In the genomic region with DNA sequence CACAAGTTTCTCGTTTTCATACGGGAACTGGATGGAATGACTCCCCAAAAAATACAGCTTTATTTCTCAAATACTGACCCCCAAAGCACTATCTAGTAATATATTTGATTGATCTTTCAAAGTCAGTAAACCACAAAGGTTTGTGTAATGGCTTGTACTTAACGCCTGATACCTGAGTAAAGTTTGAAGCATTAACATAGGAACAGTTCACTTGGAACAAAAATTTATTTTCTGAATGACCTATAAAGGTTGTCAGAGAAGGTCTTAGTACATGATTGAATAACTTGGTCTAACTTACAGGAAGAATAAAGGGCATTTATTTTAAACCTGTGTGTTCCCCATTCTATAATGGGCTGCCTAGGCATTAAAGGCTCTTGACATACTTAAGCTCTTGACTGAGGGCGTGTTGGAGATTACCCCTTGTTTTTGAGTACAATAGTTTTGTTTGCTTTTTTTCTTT, we compare ENCODE assay signal across 8 cellular contexts. TPM values are rescaled to one million over a fixed set of nuclear protein-coding genes. Genes with fewer than 3 reads are reported as not detected.
DNase-seq lines count a peak whose midpoint lies in the region; ATAC-seq, FAIRE-seq and TF ChIP-seq lines count a peak whose summit lies in the region.

No MANE protein-coding gene starts in this region.

- H3K9ac ChIP-seq in Loucy (ENCODE audit: low read depth, low read length, poor library complexity, severe bottlenecking), result peak overlapping the region; percentile 77

- 6% methylated on average over 4 of the region's 4 CpGs for WGBS in A549 (ENCODE audit: missing lambda C conversion rate)

- H3K4me2 ChIP-seq in A549 (peak overlapping the region; percentile 72), Loucy (ENCODE audit: low read depth, low read length, poor library complexity, severe bottlenecking) (peak overlapping the region; percentile 90)

- no peak for DNase-seq in A549 (ENCODE audit: low read depth in 1 of 2, low spot score in 1 of 2)
- DNase-seq in caudate nucleus (lab: John Stamatoyannopoulos, UW), result no peak
- DNase-seq in islet precursor cell, result no peak
- DNase-seq in G401 (ENCODE audit: low spot score), result no peak
- DNase-seq in NCI-H2227 treated with DMSO at 0.1 percent for 48 hours (lab: John Stamatoyannopoulos, UW), result no peak

- H3K9me3 ChIP-seq in A549 (no peaks in the 10 kb centered on the region), Loucy (ENCODE audit: insufficient read depth, low read depth, low read length) (no peaks in the 10 kb centered on the region), mononuclear cell (ENCODE audit: low read depth, low read length) (no peaks in the 10 kb centered on the region)

- POLR2A ChIA-PET in A549 (lab: Yijun Ruan, JAX), result interaction anchor here (0.7 to 1.2 kb wide), 2 partner anchors 14 to 109 kb away, joined by 3 to 6 read pairs; no protein-coding TSS in a partner anchor

- H3K36me3 ChIP-seq in Loucy (ENCODE audit: insufficient read depth, low read length), result no peaks in the 10 kb centered on the region

- H3K4me3 ChIP-seq in A549, result peak overlapping the region; percentile 79
- peak overlapping the region; percentile 76 for H3K4me3 ChIP-seq in Loucy (ENCODE audit: low read length, poor library complexity, severe bottlenecking)
- peak overlapping the region; percentile 53 for H3K4me3 ChIP-seq in mononuclear cell (ENCODE audit: low read length)

- in situ Hi-C loops in G401 (cut with HindIII; ENCODE audit: low sequenced_read_pairs), result no loop called here

- no peaks in the 10 kb centered on the region for H3K9me2 ChIP-seq in Loucy (replicated peaks; ENCODE audit: low read depth, low read length)

- CTCF ChIA-PET in A549 (lab: Yijun Ruan, JAX), result interaction anchor here (1.5 kb wide), 1 partner anchor 542 kb away, joined by 3 read pairs; no protein-coding TSS in a partner anchor

- TF ChIP-seq CTCF in A549 (IDR thresholded peaks at IDR 0.05) (no peak), Loucy (conservative IDR thresholded peaks at IDR 0.05; ENCODE audit: low read length) (no peak)

- no peak for TF ChIP-seq RAD21 in A549 (conservative IDR thresholded peaks at IDR 0.05 in 1 of 2, IDR thresholded peaks at IDR 0.05 in 1 of 2)

- TF ChIP-seq EP300 in A549 (IDR thresholded peaks at IDR 0.05), result no peak

- no peaks in the 10 kb centered on the region for H3F3A ChIP-seq in Loucy (ENCODE audit: low read depth)

- H3K4me1 ChIP-seq in A549 (peaks cover 22% of the 10 kb centered on the region; the same call in 2 of the 3 replicates), Loucy (ENCODE audit: insufficient read depth, low read length, poor library complexity, severe bottlenecking) (peaks cover 14% of the 10 kb centered on the region), mononuclear cell (ENCODE audit: insufficient read depth, low read length) (peaks cover 19% of the 10 kb centered on the region)

- peaks cover 6% of the 10 kb centered on the region; the same call in 1 of the 2 replicates for H3K79me2 ChIP-seq in Loucy (ENCODE audit: insufficient read depth, low read length)

- no peak for FAIRE-seq in A549 (lab: Jason Lieb, UNC)

- peak overlapping the region; percentile 97 for H2AFZ ChIP-seq in Loucy (ENCODE audit: low read length)

- H4K20me1 ChIP-seq in Loucy (ENCODE audit: insufficient read depth, low read length, poor library complexity, severe bottlenecking), result no peaks in the 10 kb centered on the region

- no peak for TF ChIP-seq POLR2A in A549 (IDR thresholded peaks at IDR 0.05; ENCODE audit: low read length)

- ATAC-seq in A549, result no peak
- no peak for ATAC-seq in GM21423 (IDR thresholded peaks at IDR 0.05; ENCODE audit: unreplicated experiment)

- H3K27me3 ChIP-seq in Loucy (ENCODE audit: insufficient read depth, low read length, poor library complexity, severe bottlenecking) (no peaks in the 10 kb centered on the region), mononuclear cell (ENCODE audit: insufficient read depth, low read length) (peaks cover 38% of the 10 kb centered on the region)

- H3K27ac ChIP-seq in A549 (peak overlapping the region; percentile 93 to 94), caudate nucleus (ENCODE audit: low read depth, low read length) (peak overlapping the region; percentile 96)

TF ChIP-seq in A549, 52 proteins besides CTCF, POLR2A, EP300 and RAD21:
- TF ChIP-seq RARB (CRISPR knock-in tag; IDR thresholded peaks at IDR 0.05), result no peak
- TF ChIP-seq, protein P1, sequence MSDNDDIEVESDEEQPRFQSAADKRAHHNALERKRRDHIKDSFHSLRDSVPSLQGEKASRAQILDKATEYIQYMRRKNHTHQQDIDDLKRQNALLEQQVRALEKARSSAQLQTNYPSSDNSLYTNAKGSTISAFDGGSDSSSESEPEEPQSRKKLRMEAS (IDR thresholded peaks at IDR 0.05), result no peak

RNA-seq across cellular contexts. Expression of a gene that starts 1.4 kb away (rescaled TPM):
- polyA plus RNA-seq in A549 (2011; rRNA removed) (29.5 and 30.3 TPM in 2 replicates), A549 (2017; fragmentation: RNase III; extraction: RNeasy Plus Mini Kit Qiagen cat#74134 plus additional on column Dnase treatment) (13.2 to 16.0 TPM (median 14.1 TPM) in 3 replicates)
- polyA plus RNA-seq in A549 (2012; cell fraction: cytosol; rRNA removed), result 14.7 and 17.4 TPM in 2 replicates
- polyA plus RNA-seq in A549 (2012; cell fraction: nucleus; rRNA removed), result 10.3 and 13.0 TPM in 2 replicates
- polyA minus RNA-seq in A549 (2011; rRNA and poly(A)+ RNA removed), result 46.7 and 56.9 TPM in 2 replicates
- 1.5 TPM for total RNA-seq in mononuclear cell
- under 0.01 TPM in 1 of 2 replicates, not detected in the other for total RNA-seq in G401 (2014; rRNA removed; shearing (Covaris generic))
